8 cellular contexts compared by ENCODE assay signal in genomic region chrX:153554519-153555167, GRCh38. TPM values are rescaled to one million over a fixed set of nuclear protein-coding genes. Genes with fewer than 3 reads are reported as not detected.
DNase-seq lines count a peak whose midpoint lies in the region; ATAC-seq and TF ChIP-seq lines count a peak whose summit lies in the region.

No MANE protein-coding gene starts in this region.

- TF ChIP-seq POLR2A in upper lobe of left lung (IDR thresholded peaks at IDR 0.05) = no peak

- no peaks in the 10 kb centered on the region for H3K36me3 Mint-ChIP-seq in activated T-helper 17 cell treated with anti-CD3 and anti-CD28 coated beads, Interleukin-2, amount 50 U/mL, for 72 hours (ENCODE audit: low read depth)
- no peaks in the 10 kb centered on the region for H3K36me3 Mint-ChIP-seq in osteocyte (ENCODE audit: unreplicated experiment)

- H3K9me3 Mint-ChIP-seq in activated T-helper 17 cell treated with anti-CD3 and anti-CD28 coated beads, Interleukin-2, amount 50 U/mL, for 72 hours = no peaks in the 10 kb centered on the region
- H3K9me3 Mint-ChIP-seq in osteocyte (ENCODE audit: unreplicated experiment) = no peaks in the 10 kb centered on the region

- peaks cover 0 to 3% (median 0%) of the 10 kb centered on the region in 4 donors for H3K27me3 ChIP-seq in upper lobe of left lung

- no peak overlapping the region for H3K4me3 Mint-ChIP-seq in activated T-helper 17 cell treated with anti-CD3 and anti-CD28 coated beads, Interleukin-2, amount 50 U/mL, for 72 hours
- H3K4me3 Mint-ChIP-seq in osteocyte (ENCODE audit: unreplicated experiment) = no peak overlapping the region

- DNase-seq in COR-L47 (lab: John Stamatoyannopoulos, UW) (peak; percentile 28), HFF-Myc (ENCODE audit: extremely low read depth, low read depth) (no peak), RPMI7951 (ENCODE audit: low read depth) (peak; percentile 29), fibroblast of villous mesenchyme (ENCODE audit: low read depth) (peak; percentile 44), osteocyte (ENCODE audit: extremely low spot score, unreplicated experiment) (no peak), upper lobe of left lung (peak; percentile 33 to 47)

- H3K4me1 ChIP-seq in upper lobe of left lung = no peaks in the 10 kb centered on the region

- no peak overlapping the region for H3K27ac Mint-ChIP-seq in activated T-helper 17 cell treated with anti-CD3 and anti-CD28 coated beads, Interleukin-2, amount 50 U/mL, for 72 hours
- H3K27ac Mint-ChIP-seq in osteocyte (ENCODE audit: unreplicated experiment) = no peak overlapping the region

- H3K9me3 ChIP-seq in upper lobe of left lung = no peaks in the 10 kb centered on the region

- no peaks in the 10 kb centered on the region for H3K36me3 ChIP-seq in upper lobe of left lung

- no peak for TF ChIP-seq EP300 in upper lobe of left lung (IDR thresholded peaks at IDR 0.05)

- no peaks in the 10 kb centered on the region for H3K27me3 Mint-ChIP-seq in activated T-helper 17 cell treated with anti-CD3 and anti-CD28 coated beads, Interleukin-2, amount 50 U/mL, for 72 hours
- no peaks in the 10 kb centered on the region for H3K27me3 Mint-ChIP-seq in osteocyte (ENCODE audit: unreplicated experiment)

- H3K27ac ChIP-seq in upper lobe of left lung = no peak overlapping the region

- TF ChIP-seq CTCF in HFF-Myc (IDR thresholded peaks at IDR 0.05; ENCODE audit: low read depth, low read length, missing control alignments) (peak; percentile 68), fibroblast of villous mesenchyme (IDR thresholded peaks at IDR 0.05; ENCODE audit: insufficient read depth, low read depth, low read length) (peak; percentile 62), osteocyte (IDR thresholded peaks at IDR 0.05) (peak; percentile 71), upper lobe of left lung (IDR thresholded peaks at IDR 0.05) (peak in 5 of 6 experiments; percentile 50 to 66 (median 55))

- peak; percentile 62 for ATAC-seq in activated T-helper 17 cell treated with anti-CD3 and anti-CD28 coated beads, Interleukin-2, amount 50 U/mL, for 72 hours (replicated peaks)
- ATAC-seq in upper lobe of left lung (ENCODE audit: low FRiP score in 2 of 2) (peak in 1 of 2 donors; percentile 73), HG02938 (IDR thresholded peaks at IDR 0.05; ENCODE audit: unreplicated experiment) (no peak)

- no peaks in the 10 kb centered on the region for H3K4me1 Mint-ChIP-seq in activated T-helper 17 cell treated with anti-CD3 and anti-CD28 coated beads, Interleukin-2, amount 50 U/mL, for 72 hours
- no peaks in the 10 kb centered on the region for H3K4me1 Mint-ChIP-seq in osteocyte (ENCODE audit: unreplicated experiment)

- H3K4me3 ChIP-seq in HFF-Myc (replicated peaks; ENCODE audit: low read depth, low read length) = no peak overlapping the region
- no peak overlapping the region for H3K4me3 ChIP-seq in fibroblast of villous mesenchyme (ENCODE audit: low read depth, low read length)
- H3K4me3 ChIP-seq in upper lobe of left lung = no peak overlapping the region

- 55% methylated on average over 16 of the region's 17 CpGs; no CpG with 5 or more reads in 1 of the 2 donors for WGBS in upper lobe of left lung, 2 donors

RNA-seq across cellular contexts. Expression of gene ATP2B3, which starts 37.2 kb away (rescaled TPM):
- total RNA-seq in RPMI7951 (2014; rRNA removed; shearing (Covaris generic)) = not detected in 2 replicates
- total RNA-seq in activated T-helper 17 cell treated with anti-CD3 and anti-CD28 coated beads, Interleukin-2, amount 50 U/mL, for 72 hours = not detected
- not detected in 2 replicates for total RNA-seq in fibroblast of villous mesenchyme
- total RNA-seq in osteocyte = 0.21 and 0.39 TPM in 2 replicates
- total RNA-seq in upper lobe of left lung = under 1 TPM in 4 of 6 donors, not detected in 2; 0.10 to 0.55 (median 0.33) TPM

RNA-seq across cellular contexts. Expression of gene CCNQ, which starts 44.3 kb away (rescaled TPM):
- 27.2 and 28.1 TPM in 2 replicates for total RNA-seq in RPMI7951 (2014; rRNA removed; shearing (Covaris generic))
- 10 to 100 TPM in 1 of 2 donors, 1 to 10 TPM in 1; 9.1 to 26.4 TPM for total RNA-seq in activated T-helper 17 cell treated with anti-CD3 and anti-CD28 coated beads, Interleukin-2, amount 50 U/mL, for 72 hours
- total RNA-seq in fibroblast of villous mesenchyme (38.9 and 42.8 TPM in 2 replicates), osteocyte (16.0 and 18.8 TPM in 2 replicates), upper lobe of left lung (10 to 100 TPM; 13.4 to 48.2 (median 24.6) TPM)

RNA-seq across cellular contexts. Expression of gene BGN, which starts 59.9 kb away (rescaled TPM):
- 6.6 and 6.8 TPM in 2 replicates for total RNA-seq in RPMI7951 (2014; rRNA removed; shearing (Covaris generic))
- not detected for total RNA-seq in activated T-helper 17 cell treated with anti-CD3 and anti-CD28 coated beads, Interleukin-2, amount 50 U/mL, for 72 hours
- total RNA-seq in fibroblast of villous mesenchyme = 14.7 and 62.5 TPM in 2 replicates
- total RNA-seq in osteocyte = 1,581 and 1,633 TPM in 2 replicates
- total RNA-seq in upper lobe of left lung = 100 to 1,000 TPM in 3 of 6 donors, 10 to 100 TPM in 3; 13.0 to 251 (median 86.3) TPM

Comparison
In these comparisons a context has a peak if more than half of its experiments do, and no peak if none do; other contexts are left out.
1. DNase-seq: peak in COR-L47 (single experiment), RPMI7951 (single experiment), fibroblast of villous mesenchyme (single experiment) and upper lobe of left lung (2 of 2); none in HFF-Myc (single experiment) and osteocyte (single experiment).
2. Peak in every context shown above with its lines, with median percentiles within 50 percentile points of each other: CTCF ChIP-seq.